In the genomic region with DNA sequence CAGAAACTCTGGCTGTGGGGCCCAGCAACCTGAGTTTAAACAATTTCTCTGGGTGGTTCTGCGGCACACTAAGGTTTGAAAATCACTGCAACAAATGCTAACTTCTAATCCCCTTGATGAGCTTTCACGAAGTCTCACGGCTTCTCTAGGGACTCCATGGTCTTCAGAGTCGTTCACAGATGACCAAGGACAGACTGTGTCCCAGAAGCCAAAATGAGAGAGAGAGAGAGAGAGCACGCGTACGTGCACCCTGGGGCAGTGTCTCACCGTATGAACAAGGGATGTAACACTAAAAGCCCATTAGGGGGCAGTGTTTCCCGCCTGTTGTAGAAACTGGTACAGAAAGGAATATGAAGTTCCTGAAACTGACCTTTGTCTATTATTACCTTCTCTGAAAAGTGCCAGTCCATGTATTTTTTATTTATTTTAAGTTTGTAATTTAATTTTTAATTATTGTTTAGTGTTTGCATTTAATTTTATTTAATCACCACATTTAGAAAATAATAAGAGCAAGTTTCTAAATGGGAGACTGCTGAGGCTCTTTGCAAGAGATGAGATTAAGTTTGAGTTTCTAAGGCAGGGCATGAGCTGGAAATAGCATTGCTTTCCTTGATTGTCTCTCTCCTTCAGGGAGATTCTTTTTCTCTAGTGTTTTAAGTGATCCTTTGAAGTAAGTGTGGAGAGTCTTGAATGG, we compare ENCODE assay signal across 8 cellular contexts.
DNase-seq lines count a peak whose midpoint lies in the region; ATAC-seq and TF ChIP-seq lines count a peak whose summit lies in the region.

No MANE protein-coding gene starts in this region.

- no peaks in the 10 kb centered on the region for H3K36me3 Mint-ChIP-seq in memory B cell

- H3K27me3 Mint-ChIP-seq in memory B cell = no peaks in the 10 kb centered on the region

- peak; percentile 63 for DNase-seq in AG09319 (ENCODE audit: extremely low read depth, low read depth)
- peak; percentile 75 for DNase-seq in NCI-H69 (lab: John Stamatoyannopoulos, UW)
- peak; percentile 55 to 67 for DNase-seq in activated CD4-positive, alpha-beta T cell treated with anti-CD3 and anti-CD28 coated beads, Interleukin-2, amount 50 U/mL, for 48 hours
- peak; percentile 53 for DNase-seq in effector CD4-positive, alpha-beta T cell
- peak; percentile 40 to 63 for DNase-seq in memory B cell (ENCODE audit: low spot score in 2 of 2)
- DNase-seq in stimulated activated CD8-positive, alpha-beta memory T cell treated with anti-CD3 and anti-CD28 coated beads, Interleukin-7, amount 100 ng/mL, for 24 hours (ENCODE audit: low read depth) = peak; percentile 25

- H3K9me3 Mint-ChIP-seq in memory B cell = no peaks in the 10 kb centered on the region

- ATAC-seq in GM18867 (IDR thresholded peaks at IDR 0.05; ENCODE audit: unreplicated experiment) (peak; percentile 63), HG03280 (IDR thresholded peaks at IDR 0.05; ENCODE audit: unreplicated experiment) (peak; percentile 48), memory B cell (ENCODE audit: low read depth) (peak; percentile 73)

- H3K4me1 Mint-ChIP-seq in memory B cell = peaks cover 8% of the 10 kb centered on the region

- peak overlapping the region; percentile 76 for H3K27ac Mint-ChIP-seq in memory B cell

- peak overlapping the region; percentile 85 for H3K4me3 Mint-ChIP-seq in memory B cell

- peak; percentile 72 for TF ChIP-seq CTCF in AG09319 (IDR thresholded peaks at IDR 0.05; ENCODE audit: low read depth, low read length)

Comparison
In these comparisons a context has a peak if more than half of its experiments do, and no peak if none do; other contexts are left out.
1. Peak in every context shown above with its lines: DNase-seq and ATAC-seq.
2. DNase-seq: peak in every context shown above with its lines; median percentile 75 in NCI-H69; 63 in AG09319; 61 in activated CD4-positive, alpha-beta T cell treated with anti-CD3 and anti-CD28 coated beads, Interleukin-2, amount 50 U/mL, for 48 hours; 53 in effector CD4-positive, alpha-beta T cell; 52 in memory B cell; 25 in stimulated activated CD8-positive, alpha-beta memory T cell treated with anti-CD3 and anti-CD28 coated beads, Interleukin-7, amount 100 ng/mL, for 24 hours.